10 cellular contexts compared by ENCODE assay signal in the genomic region with DNA sequence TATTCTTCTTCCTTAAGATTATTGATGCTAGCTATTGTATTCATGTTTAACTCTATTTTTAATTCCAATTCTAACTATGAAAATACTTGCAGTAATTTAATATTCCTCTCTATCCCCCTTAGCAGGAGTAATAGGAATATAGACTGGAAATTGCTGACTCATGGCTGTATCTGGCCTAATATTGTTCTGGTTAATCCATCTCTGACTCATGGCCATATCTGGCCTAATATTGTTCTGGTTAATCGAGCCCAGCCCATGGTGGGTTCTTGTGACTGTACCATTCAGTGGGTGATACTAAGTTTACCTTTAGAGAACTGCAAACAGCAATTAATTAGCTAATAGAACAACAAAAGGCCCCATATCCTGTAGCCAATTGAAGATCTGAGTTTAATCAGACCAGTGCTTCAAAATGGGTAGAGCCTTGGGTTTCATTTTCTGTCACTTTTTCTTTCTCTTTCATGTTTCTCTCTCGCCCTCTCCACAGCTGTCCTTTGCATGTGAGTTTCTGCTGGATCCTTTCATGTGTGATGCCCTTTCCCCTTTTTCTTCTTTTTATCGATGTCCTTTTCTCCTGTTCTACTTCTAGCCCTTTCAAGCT. TPM values are rescaled to one million over a fixed set of nuclear protein-coding genes. Genes with fewer than 3 reads are reported as not detected.
DNase-seq lines count a peak whose midpoint lies in the region; ATAC-seq and TF ChIP-seq lines count a peak whose summit lies in the region.
"Had no signal": no experiment of that assay in that cellular context is flagged by ENCODE, and none has a peak within 500 bp of the region (broad histone marks: within the 10 kb centered on the region; RNA-seq: fewer than 3 reads in every experiment).

No MANE protein-coding gene starts in this region.

- H3K36me3 ChIP-seq in adrenal gland (replicated peaks in 1 of 2) (no peaks in the 10 kb centered on the region), trophoblast cell (ENCODE audit: control insufficient read depth in 1 of 2, insufficient read depth in 2 of 2, low read length in 2 of 2) (no peaks in the 10 kb centered on the region)

- no peak overlapping the region for H2BK120ac ChIP-seq in trophoblast cell (ENCODE audit: insufficient read depth, low read length, poor library complexity)

- no peak overlapping the region for H4K12ac ChIP-seq in trophoblast cell (ENCODE audit: low read depth, low read length)

- ATAC-seq in GM18858 (IDR thresholded peaks at IDR 0.05; ENCODE audit: unreplicated experiment): peak; percentile 93
- peak; percentile 99 for ATAC-seq in GM21723 (IDR thresholded peaks at IDR 0.05; ENCODE audit: unreplicated experiment)
- peak; percentile 94 for ATAC-seq in HG03469 (IDR thresholded peaks at IDR 0.05; ENCODE audit: unreplicated experiment)

- peaks cover 0 to 3% of the 10 kb centered on the region in 2 donors for H3K4me1 ChIP-seq in adrenal gland (replicated peaks in 1 of 2)
- H3K4me1 ChIP-seq in trophoblast cell (ENCODE audit: control insufficient read depth in 1 of 2, insufficient read depth in 2 of 2, low read length in 2 of 2): peaks cover 3 to 6% of the 10 kb centered on the region in 2 experiments

- intact Hi-C loops in adrenal gland (cut with DNase I): no loop called here

- H3K18ac ChIP-seq in trophoblast cell (ENCODE audit: low read length): no peak overlapping the region

- no peak overlapping the region for H3K23ac ChIP-seq in trophoblast cell (ENCODE audit: low read length)

- no peak for TF ChIP-seq CTCF in adrenal gland (IDR thresholded peaks at IDR 0.05)

- peak overlapping the region; percentile 31 to 79 (median 48) for H3K27ac Mint-ChIP-seq in immature natural killer cell

- H3K27me3 ChIP-seq in adrenal gland (no peaks in the 10 kb centered on the region), trophoblast cell (ENCODE audit: insufficient read depth, low read length) (no peaks in the 10 kb centered on the region)

- H3K4me2 ChIP-seq in trophoblast cell (ENCODE audit: low read length): no peak overlapping the region

- H2AK5ac ChIP-seq in trophoblast cell (ENCODE audit: low read length): no peak overlapping the region

- no peaks in the 10 kb centered on the region for H3K9me3 ChIP-seq in adrenal gland (replicated peaks in 1 of 3)
- no peaks in the 10 kb centered on the region for H3K9me3 ChIP-seq in trophoblast cell (ENCODE audit: insufficient read depth, low read depth, low read length)

- H3K27me3 Mint-ChIP-seq in immature natural killer cell (ENCODE audit: low read depth in 3 of 3): peaks cover 0 to 4% (median 2%) of the 10 kb centered on the region in 3 donors

- H3K14ac ChIP-seq in trophoblast cell (ENCODE audit: low read length): no peak overlapping the region

- H2BK5ac ChIP-seq in trophoblast cell (ENCODE audit: low read depth, low read length, poor library complexity): no peak overlapping the region

- H4K8ac ChIP-seq in trophoblast cell (ENCODE audit: low read depth, low read length): no peak overlapping the region

- DNase-seq in immature natural killer cell (peak in 2 of 3 donors; percentile 2 to 11), adrenal gland (no peak), EL (no peak), trophoblast cell (no peak)
- DNase-seq in activated naive CD4-positive, alpha-beta T cell treated with anti-CD3 and anti-CD28 coated beads, Interleukin-2, amount 50 U/mL, for 16 hours: no peak
- DNase-seq: NCI-H2171 treated with DMSO at 0.1 percent for 48 hours had no signal

- no peak overlapping the region for H2BK12ac ChIP-seq in trophoblast cell (ENCODE audit: low read length)

- H3K9ac ChIP-seq in trophoblast cell (ENCODE audit: low read length): no peak overlapping the region

- H3K4ac ChIP-seq in trophoblast cell (ENCODE audit: low read depth, low read length): no peak overlapping the region

- no peak overlapping the region for H4K91ac ChIP-seq in trophoblast cell (ENCODE audit: low read depth, low read length)

- H3K79me1 ChIP-seq in trophoblast cell (ENCODE audit: low read length): no peaks in the 10 kb centered on the region

- no peak for TF ChIP-seq POLR2A in adrenal gland (IDR thresholded peaks at IDR 0.05)

- peaks cover 0 to 5% (median 3%) of the 10 kb centered on the region in 3 donors for H3K36me3 Mint-ChIP-seq in immature natural killer cell

- peak overlapping the region; percentile 46 to 77 (median 69) for H3K4me3 Mint-ChIP-seq in immature natural killer cell

- H3K4me3 ChIP-seq in adrenal gland: no peak overlapping the region
- H3K4me3 ChIP-seq in trophoblast cell (ENCODE audit: low read depth, low read length): no peak overlapping the region

- no peak overlapping the region for H3K27ac ChIP-seq in adrenal gland
- H3K27ac ChIP-seq in trophoblast cell (ENCODE audit: low read depth, low read length): no peak overlapping the region

- 62 to 80% (median 74%) methylated on average over 3 of the region's 3 CpGs for WGBS in adrenal gland, 4 donors
- WGBS in trophoblast cell (ENCODE audit: extremely low coverage, insufficient coverage, insufficient read length): no CpG with 5 or more reads among the region's 3 CpGs

- peaks cover 0 to 7% (median 2%) of the 10 kb centered on the region in 6 donors for H3K9me3 Mint-ChIP-seq in immature natural killer cell

- peaks cover 26 to 29% of the 10 kb centered on the region in 2 donors for H3K4me1 Mint-ChIP-seq in immature natural killer cell

- no peaks in the 10 kb centered on the region for H3K79me2 ChIP-seq in trophoblast cell (ENCODE audit: control insufficient read depth, insufficient read depth, low read length, poor library complexity)

- no peak overlapping the region for H2AFZ ChIP-seq in trophoblast cell (ENCODE audit: insufficient read depth, low read length, poor library complexity)

RNA-seq across cellular contexts. Expression of gene SLC22A3, which starts 50.6 kb away (rescaled TPM):
- polyA plus RNA-seq in immature natural killer cell: under 1 TPM in 1 of 3 donors, not detected in 2; 0.11 TPM
- 10 to 100 TPM; 15.2 to 51.9 (median 34.1) TPM for total RNA-seq in adrenal gland
- 10 to 100 TPM; 13.3 to 33.9 (median 15.3) TPM for polyA plus RNA-seq in adrenal gland
- polyA plus RNA-seq in trophoblast cell (2013): 0.17 and 0.18 TPM in 2 replicates
- total RNA-seq: activated CD8-positive, alpha-beta memory T cell treated with anti-CD3 and anti-CD28 coated beads for 36 hours had no signal

Comparison
In these comparisons a context has a peak if more than half of its experiments do, and no peak if none do; other contexts are left out.
1. DNase-seq: peak in immature natural killer cell (2 of 3); none in adrenal gland (0 of 7), EL (single experiment), activated naive CD4-positive, alpha-beta T cell treated with anti-CD3 and anti-CD28 coated beads, Interleukin-2, amount 50 U/mL, for 16 hours (single experiment) and trophoblast cell (0 of 2).
2. RNA of gene SLC22A3, which starts 50.6 kb away (polyA plus RNA-seq): 13.3 to 33.9 TPM in adrenal gland; 0.11 TPM in immature natural killer cell; every median in the first group is over 10 times any median in the second.
3. Peak in every context shown above with its lines, with median percentiles within 50 percentile points of each other: ATAC-seq.